In the genomic region with DNA sequence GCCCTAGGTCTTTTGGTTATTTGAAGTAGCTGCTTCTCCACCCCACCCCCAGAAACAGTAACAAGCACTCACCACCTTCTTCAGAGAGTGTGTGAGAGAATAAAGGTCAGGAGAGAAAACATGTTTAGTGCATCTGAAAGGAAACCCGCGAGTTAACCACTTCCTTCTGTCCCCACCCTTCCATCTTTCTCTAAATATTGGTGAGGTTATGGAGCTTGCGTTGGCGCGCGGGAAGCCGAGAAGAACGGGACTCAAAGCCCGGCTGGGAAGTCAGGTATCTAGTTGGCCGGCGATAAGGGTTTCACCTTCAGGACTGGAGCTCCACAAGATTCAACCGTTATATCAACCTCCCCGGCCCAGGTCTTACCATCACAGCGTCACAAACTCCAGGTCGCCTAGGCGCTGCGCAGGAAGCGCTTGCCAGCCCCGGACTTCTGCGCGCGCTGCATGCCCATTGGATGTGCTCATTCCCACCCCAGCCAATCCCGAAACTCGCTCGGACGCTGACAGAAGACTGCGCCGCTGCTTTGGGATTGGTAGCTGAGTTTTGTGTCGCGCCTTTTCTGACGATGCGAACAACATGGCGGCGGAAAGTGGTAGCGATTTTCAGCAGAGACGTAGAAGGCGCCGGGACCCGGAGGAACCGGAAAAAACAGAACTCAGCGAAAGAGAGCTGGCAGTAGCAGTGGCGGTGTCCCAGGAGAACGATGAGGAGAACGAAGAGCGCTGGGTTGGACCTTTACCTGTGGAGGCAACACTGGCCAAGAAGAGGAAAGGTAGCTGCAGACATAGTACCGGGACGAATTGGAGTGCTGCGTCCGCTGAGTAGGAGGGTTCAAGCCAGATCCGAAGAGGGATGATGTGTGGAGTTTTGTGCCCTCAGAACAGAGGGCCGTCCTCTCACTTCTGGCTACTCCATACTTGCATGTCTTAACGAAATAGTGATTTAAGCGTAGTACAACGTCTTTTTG, we compare ENCODE assay signal across 1 cellular context.
TF ChIP-seq lines count a peak whose summit lies in the region.

A gene with protein sequence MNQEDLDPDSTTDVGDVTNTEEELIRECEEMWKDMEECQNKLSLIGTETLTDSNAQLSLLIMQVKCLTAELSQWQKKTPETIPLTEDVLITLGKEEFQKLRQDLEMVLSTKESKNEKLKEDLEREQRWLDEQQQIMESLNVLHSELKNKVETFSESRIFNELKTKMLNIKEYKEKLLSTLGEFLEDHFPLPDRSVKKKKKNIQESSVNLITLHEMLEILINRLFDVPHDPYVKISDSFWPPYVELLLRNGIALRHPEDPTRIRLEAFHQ (minus strand): TSS at position 438 of the 971 bp plus-strand sequence. CDS start 8,261 bp downstream, outside the sequence.
A gene (plus strand): TSS at position 566 of the 971 bp plus-strand sequence. CDS start 15 bp downstream, at position 581.

TF ChIP-seq in HEK293, 187 proteins besides CTCF, POLR2A, EP300 and RAD21 (continued from another document and continues in another):
- TF ChIP-seq ZBTB20 (tag by site-specific recombination; IDR thresholded peaks at IDR 0.05) = peak; percentile 74; the same call in 1 of the 2 replicates
- no peak for TF ChIP-seq ZNF830 (tag by site-specific recombination; IDR thresholded peaks at IDR 0.05; ENCODE audit: low read depth)
- TF ChIP-seq, protein P1, sequence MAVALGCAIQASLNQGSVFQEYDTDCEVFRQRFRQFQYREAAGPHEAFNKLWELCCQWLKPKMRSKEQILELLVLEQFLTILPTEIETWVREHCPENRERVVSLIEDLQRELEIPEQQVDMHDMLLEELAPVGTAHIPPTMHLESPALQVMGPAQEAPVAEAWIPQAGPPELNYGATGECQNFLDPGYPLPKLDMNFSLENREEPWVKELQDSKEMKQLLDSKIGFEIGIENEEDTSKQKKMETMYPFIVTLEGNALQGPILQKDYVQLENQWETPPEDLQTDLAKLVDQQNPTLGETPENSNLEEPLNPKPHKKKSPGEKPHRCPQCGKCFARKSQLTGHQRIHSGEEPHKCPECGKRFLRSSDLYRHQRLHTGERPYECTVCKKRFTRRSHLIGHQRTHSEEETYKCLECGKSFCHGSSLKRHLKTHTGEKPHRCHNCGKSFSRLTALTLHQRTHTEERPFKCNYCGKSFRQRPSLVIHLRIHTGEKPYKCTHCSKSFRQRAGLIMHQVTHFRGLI (tag by site-specific recombination; IDR thresholded peaks at IDR 0.05) = peak; percentile 43; the same call in 1 of the 2 replicates
- TF ChIP-seq ZNF2 (tag by site-specific recombination; IDR thresholded peaks at IDR 0.05) = peak; percentile 91
- TF ChIP-seq ZBTB1 (tag by site-specific recombination; IDR thresholded peaks at IDR 0.05) = no peak
- TF ChIP-seq, protein P2, sequence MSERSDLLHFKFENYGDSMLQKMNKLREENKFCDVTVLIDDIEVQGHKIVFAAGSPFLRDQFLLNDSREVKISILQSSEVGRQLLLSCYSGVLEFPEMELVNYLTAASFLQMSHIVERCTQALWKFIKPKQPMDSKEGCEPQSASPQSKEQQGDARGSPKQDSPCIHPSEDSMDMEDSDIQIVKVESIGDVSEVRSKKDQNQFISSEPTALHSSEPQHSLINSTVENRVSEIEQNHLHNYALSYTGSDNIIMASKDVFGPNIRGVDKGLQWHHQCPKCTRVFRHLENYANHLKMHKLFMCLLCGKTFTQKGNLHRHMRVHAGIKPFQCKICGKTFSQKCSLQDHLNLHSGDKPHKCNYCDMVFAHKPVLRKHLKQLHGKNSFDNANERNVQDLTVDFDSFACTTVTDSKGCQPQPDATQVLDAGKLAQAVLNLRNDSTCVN (tag by site-specific recombination; optimal IDR thresholded peaks at IDR 0.05) = no peak
- peak; percentile 87 for TF ChIP-seq ZEB2 (tag by site-specific recombination; IDR thresholded peaks at IDR 0.05)
- no peak for TF ChIP-seq ZNF19 (tag by site-specific recombination; IDR thresholded peaks at IDR 0.05; ENCODE audit: low read depth)
- TF ChIP-seq, protein P3, sequence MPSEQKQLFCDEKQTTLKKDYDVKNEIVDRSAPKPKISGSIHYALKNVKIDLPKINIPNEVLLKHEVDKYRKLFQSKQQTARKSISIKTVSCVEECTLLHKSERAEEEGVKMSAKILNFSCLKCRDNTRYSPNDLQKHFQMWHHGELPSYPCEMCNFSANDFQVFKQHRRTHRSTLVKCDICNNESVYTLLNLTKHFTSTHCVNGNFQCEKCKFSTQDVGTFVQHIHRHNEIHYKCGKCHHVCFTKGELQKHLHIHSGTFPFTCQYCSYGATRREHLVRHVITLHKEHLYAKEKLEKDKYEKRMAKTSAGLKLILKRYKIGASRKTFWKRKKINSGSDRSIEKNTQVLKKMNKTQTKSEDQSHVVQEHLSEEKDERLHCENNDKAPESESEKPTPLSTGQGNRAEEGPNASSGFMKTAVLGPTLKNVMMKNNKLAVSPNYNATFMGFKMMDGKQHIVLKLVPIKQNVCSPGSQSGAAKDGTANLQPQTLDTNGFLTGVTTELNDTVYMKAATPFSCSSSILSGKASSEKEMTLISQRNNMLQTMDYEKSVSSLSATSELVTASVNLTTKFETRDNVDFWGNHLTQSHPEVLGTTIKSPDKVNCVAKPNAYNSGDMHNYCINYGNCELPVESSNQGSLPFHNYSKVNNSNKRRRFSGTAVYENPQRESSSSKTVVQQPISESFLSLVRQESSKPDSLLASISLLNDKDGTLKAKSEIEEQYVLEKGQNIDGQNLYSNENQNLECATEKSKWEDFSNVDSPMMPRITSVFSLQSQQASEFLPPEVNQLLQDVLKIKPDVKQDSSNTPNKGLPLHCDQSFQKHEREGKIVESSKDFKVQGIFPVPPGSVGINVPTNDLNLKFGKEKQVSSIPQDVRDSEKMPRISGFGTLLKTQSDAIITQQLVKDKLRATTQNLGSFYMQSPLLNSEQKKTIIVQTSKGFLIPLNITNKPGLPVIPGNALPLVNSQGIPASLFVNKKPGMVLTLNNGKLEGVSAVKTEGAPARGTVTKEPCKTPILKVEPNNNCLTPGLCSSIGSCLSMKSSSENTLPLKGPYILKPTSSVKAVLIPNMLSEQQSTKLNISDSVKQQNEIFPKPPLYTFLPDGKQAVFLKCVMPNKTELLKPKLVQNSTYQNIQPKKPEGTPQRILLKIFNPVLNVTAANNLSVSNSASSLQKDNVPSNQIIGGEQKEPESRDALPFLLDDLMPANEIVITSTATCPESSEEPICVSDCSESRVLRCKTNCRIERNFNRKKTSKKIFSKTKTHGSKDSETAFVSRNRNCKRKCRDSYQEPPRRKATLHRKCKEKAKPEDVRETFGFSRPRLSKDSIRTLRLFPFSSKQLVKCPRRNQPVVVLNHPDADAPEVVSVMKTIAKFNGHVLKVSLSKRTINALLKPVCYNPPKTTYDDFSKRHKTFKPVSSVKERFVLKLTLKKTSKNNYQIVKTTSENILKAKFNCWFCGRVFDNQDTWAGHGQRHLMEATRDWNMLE (tag by site-specific recombination; conservative IDR thresholded peaks at IDR 0.05; ENCODE audit: low read depth) = no peak
- TF ChIP-seq ZNF510 (tag by site-specific recombination; IDR thresholded peaks at IDR 0.05; ENCODE audit: insufficient replicate concordance) = no peak
- no peak for TF ChIP-seq ZNF394 (tag by site-specific recombination; IDR thresholded peaks at IDR 0.05; ENCODE audit: borderline replicate concordance)
- no peak for TF ChIP-seq ZIC2 (tag by site-specific recombination; IDR thresholded peaks at IDR 0.05)
- no peak for TF ChIP-seq ZNF426 (tag by site-specific recombination; IDR thresholded peaks at IDR 0.05)
- no peak for TF ChIP-seq ZNF112 (tag by site-specific recombination; IDR thresholded peaks at IDR 0.05)
- TF ChIP-seq ZNF175 (tag by site-specific recombination; IDR thresholded peaks at IDR 0.05) = no peak
- no peak for TF ChIP-seq ZFP41 (tag by site-specific recombination; IDR thresholded peaks at IDR 0.05; ENCODE audit: borderline replicate concordance)
- TF ChIP-seq ZNF555 (tag by site-specific recombination; conservative IDR thresholded peaks at IDR 0.05) = no peak
- no peak for TF ChIP-seq RBAK (tag by site-specific recombination; IDR thresholded peaks at IDR 0.05)
- no peak for TF ChIP-seq GLIS1 (tag by site-specific recombination; IDR thresholded peaks at IDR 0.05)
- no peak for TF ChIP-seq ZNF423 (tag by site-specific recombination; IDR thresholded peaks at IDR 0.05)
- TF ChIP-seq ZNF16 (tag by site-specific recombination; IDR thresholded peaks at IDR 0.05; ENCODE audit: low read depth) = no peak
- TF ChIP-seq, protein P4, sequence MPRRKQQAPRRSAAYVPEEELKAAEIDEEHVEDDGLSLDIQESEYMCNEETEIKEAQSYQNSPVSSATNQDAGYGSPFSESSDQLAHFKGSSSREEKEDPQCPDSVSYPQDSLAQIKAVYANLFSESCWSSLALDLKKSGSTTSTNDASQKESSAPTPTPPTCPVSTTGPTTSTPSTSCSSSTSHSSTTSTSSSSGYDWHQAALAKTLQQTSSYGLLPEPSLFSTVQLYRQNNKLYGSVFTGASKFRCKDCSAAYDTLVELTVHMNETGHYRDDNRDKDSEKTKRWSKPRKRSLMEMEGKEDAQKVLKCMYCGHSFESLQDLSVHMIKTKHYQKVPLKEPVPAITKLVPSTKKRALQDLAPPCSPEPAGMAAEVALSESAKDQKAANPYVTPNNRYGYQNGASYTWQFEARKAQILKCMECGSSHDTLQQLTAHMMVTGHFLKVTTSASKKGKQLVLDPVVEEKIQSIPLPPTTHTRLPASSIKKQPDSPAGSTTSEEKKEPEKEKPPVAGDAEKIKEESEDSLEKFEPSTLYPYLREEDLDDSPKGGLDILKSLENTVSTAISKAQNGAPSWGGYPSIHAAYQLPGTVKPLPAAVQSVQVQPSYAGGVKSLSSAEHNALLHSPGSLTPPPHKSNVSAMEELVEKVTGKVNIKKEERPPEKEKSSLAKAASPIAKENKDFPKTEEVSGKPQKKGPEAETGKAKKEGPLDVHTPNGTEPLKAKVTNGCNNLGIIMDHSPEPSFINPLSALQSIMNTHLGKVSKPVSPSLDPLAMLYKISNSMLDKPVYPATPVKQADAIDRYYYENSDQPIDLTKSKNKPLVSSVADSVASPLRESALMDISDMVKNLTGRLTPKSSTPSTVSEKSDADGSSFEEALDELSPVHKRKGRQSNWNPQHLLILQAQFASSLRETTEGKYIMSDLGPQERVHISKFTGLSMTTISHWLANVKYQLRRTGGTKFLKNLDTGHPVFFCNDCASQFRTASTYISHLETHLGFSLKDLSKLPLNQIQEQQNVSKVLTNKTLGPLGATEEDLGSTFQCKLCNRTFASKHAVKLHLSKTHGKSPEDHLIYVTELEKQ (tag by site-specific recombination; IDR thresholded peaks at IDR 0.05; ENCODE audit: borderline replicate concordance) = no peak
- 0 out of 2 replicates have a peak, but pooled peaks have one; percentile 20 for TF ChIP-seq ZFP69B (tag by site-specific recombination; IDR thresholded peaks at IDR 0.05)
- no peak for TF ChIP-seq ZBTB7A (tag by site-specific recombination; IDR thresholded peaks at IDR 0.05; ENCODE audit: low read depth)
- TF ChIP-seq, protein P5, sequence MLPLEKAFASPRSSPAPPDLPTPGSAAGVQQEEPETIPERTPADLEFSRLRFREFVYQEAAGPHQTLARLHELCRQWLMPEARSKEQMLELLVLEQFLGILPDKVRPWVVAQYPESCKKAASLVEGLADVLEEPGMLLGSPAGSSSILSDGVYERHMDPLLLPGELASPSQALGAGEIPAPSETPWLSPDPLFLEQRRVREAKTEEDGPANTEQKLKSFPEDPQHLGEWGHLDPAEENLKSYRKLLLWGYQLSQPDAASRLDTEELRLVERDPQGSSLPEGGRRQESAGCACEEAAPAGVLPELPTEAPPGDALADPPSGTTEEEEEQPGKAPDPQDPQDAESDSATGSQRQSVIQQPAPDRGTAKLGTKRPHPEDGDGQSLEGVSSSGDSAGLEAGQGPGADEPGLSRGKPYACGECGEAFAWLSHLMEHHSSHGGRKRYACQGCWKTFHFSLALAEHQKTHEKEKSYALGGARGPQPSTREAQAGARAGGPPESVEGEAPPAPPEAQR (tag by site-specific recombination; IDR thresholded peaks at IDR 0.05) = no peak; the same call in 1 of the 2 replicates
- no peak for TF ChIP-seq ZNF121 (tag by site-specific recombination; IDR thresholded peaks at IDR 0.05)
- peak; percentile 95 for TF ChIP-seq YY1 (tag by site-specific recombination; IDR thresholded peaks at IDR 0.05)
- TF ChIP-seq, protein P6, sequence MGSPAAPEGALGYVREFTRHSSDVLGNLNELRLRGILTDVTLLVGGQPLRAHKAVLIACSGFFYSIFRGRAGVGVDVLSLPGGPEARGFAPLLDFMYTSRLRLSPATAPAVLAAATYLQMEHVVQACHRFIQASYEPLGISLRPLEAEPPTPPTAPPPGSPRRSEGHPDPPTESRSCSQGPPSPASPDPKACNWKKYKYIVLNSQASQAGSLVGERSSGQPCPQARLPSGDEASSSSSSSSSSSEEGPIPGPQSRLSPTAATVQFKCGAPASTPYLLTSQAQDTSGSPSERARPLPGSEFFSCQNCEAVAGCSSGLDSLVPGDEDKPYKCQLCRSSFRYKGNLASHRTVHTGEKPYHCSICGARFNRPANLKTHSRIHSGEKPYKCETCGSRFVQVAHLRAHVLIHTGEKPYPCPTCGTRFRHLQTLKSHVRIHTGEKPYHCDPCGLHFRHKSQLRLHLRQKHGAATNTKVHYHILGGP (tag by site-specific recombination; IDR thresholded peaks at IDR 0.05) = no peak
- no peak for TF ChIP-seq ZNF404 (tag by site-specific recombination; IDR thresholded peaks at IDR 0.05)
- TF ChIP-seq ZBTB48 (tag by site-specific recombination; IDR thresholded peaks at IDR 0.05) = no peak
- TF ChIP-seq MEIS1 (CRISPR knock-in tag; IDR thresholded peaks at IDR 0.05; ENCODE audit: borderline replicate concordance) = no peak
- TF ChIP-seq KLF10 (tag by site-specific recombination; IDR thresholded peaks at IDR 0.05) = no peak
- TF ChIP-seq ZNF837 (tag by site-specific recombination; IDR thresholded peaks at IDR 0.05) = no peak
- no peak for TF ChIP-seq ZNF571 (tag by site-specific recombination; IDR thresholded peaks at IDR 0.05)
- no peak for TF ChIP-seq KLF9 (tag by site-specific recombination; IDR thresholded peaks at IDR 0.05; ENCODE audit: low read depth)
- no peak for TF ChIP-seq ZNF677 (tag by site-specific recombination; IDR thresholded peaks at IDR 0.05)
- TF ChIP-seq, protein P7, sequence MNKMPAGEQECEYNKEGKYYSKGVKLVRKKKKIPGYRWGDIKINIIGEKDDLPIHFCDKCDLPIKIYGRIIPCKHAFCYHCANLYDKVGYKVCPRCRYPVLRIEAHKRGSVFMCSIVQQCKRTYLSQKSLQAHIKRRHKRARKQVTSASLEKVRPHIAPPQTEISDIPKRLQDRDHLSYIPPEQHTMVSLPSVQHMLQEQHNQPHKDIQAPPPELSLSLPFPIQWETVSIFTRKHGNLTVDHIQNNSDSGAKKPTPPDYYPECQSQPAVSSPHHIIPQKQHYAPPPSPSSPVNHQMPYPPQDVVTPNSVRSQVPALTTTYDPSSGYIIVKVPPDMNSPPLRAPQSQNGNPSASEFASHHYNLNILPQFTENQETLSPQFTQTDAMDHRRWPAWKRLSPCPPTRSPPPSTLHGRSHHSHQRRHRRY (tag by site-specific recombination; IDR thresholded peaks at IDR 0.05) = no peak
- TF ChIP-seq ZNF501 (tag by site-specific recombination; IDR thresholded peaks at IDR 0.05) = peak; percentile 84; the same call in 1 of the 2 replicates
- peak; percentile 24 for TF ChIP-seq ZFP37 (tag by site-specific recombination; IDR thresholded peaks at IDR 0.05)
- no peak for TF ChIP-seq ZNF664 (tag by site-specific recombination; IDR thresholded peaks at IDR 0.05)
- TF ChIP-seq ZXDB (tag by site-specific recombination; IDR thresholded peaks at IDR 0.05) = peak; percentile 85
